ENCODE assay signal across 8 cellular contexts in the genomic region with DNA sequence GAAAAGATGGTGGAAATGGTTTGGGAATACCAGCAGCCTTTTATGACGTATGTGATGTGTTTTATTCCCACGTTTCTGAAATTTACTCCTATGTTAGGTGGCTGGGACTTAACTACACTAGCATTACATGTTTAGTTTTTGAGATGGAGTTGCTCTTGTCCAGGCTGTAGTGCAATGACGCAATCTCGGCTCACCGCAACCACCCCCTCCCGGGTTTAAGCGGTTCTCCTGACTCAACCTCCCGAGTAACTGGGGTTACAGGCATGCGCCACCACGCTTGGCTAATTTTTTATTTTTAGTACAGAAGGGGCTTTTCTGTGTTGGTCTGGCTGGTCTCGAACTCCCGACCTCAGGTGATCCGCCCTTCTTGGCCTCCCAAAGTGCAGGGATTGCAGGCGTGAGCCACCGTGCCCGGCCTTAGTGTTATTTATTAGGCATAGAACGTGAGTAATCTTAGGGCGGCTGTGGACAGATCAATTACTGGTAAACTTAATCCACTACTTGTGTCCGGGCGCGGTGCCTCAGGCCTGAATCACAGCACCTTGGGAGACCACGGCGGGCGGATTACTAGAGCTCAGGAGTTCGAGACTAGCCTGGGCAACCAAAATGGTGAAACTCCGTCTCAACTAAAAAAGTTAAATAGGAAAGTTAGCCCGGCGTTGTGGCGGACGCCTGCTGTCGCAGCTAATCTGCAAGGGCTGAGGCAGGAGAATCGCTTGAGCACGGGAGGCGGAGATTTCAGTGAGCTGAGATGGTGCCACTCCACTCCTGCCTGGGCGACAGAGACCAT.
DNase-seq lines count a peak whose midpoint lies in the region; ATAC-seq, FAIRE-seq and TF ChIP-seq lines count a peak whose summit lies in the region.

No MANE protein-coding gene starts in this region.

- peaks cover 21% of the 10 kb centered on the region for H3K9me3 Mint-ChIP-seq in nephron progenitor cell

- no peak overlapping the region for H3K4me3 Mint-ChIP-seq in nephron progenitor cell

- peaks cover 40% of the 10 kb centered on the region for H3K4me1 Mint-ChIP-seq in nephron progenitor cell

- H3K4me3 ChIP-seq in testis, result peak overlapping the region; percentile 52 to 63

- peaks cover 1% of the 10 kb centered on the region for H3K27me3 ChIP-seq in testis

- intact Hi-C loops in testis (cut with DNase I; ENCODE audit: low total_unique reads), result no loop called here

- no peak for FAIRE-seq in D721Med (lab: Jason Lieb, UNC)

- no peaks in the 10 kb centered on the region for H3K36me3 ChIP-seq in testis (ENCODE audit: low read depth, missing control alignments)

- no peak for TF ChIP-seq POLR2A in testis (IDR thresholded peaks at IDR 0.05)

- 22 to 28% methylated on average over 35 of the region's 35 CpGs for WGBS in testis, 2 donors

- peak overlapping the region; percentile 51 to 87 for H3K27ac ChIP-seq in testis

- TF ChIP-seq CTCF in testis (IDR thresholded peaks at IDR 0.05) (no peak), D721Med (IDR thresholded peaks at IDR 0.05; ENCODE audit: insufficient read depth, missing control alignments) (no peak), nephron progenitor cell (IDR thresholded peaks at IDR 0.05) (no peak)

- peak; percentile 20 for ATAC-seq in GM18907 (IDR thresholded peaks at IDR 0.05; ENCODE audit: unreplicated experiment)
- ATAC-seq in HG03521 (IDR thresholded peaks at IDR 0.05; ENCODE audit: unreplicated experiment), result no peak

- DNase-seq in RPMI7951 (ENCODE audit: low read depth), result peak; percentile 63
- peak; percentile 42 for DNase-seq in brain pericyte (ENCODE audit: low read depth, low spot score)
- DNase-seq in lung microvascular endothelial cell (ENCODE audit: low read depth in 2 of 2), result peak; percentile 36 to 56
- peak; percentile 38 for DNase-seq in testis
- DNase-seq in D721Med (ENCODE audit: insufficient read length, low spot score), result no peak
- DNase-seq in nephron progenitor cell, result no peak

- no peaks in the 10 kb centered on the region for H3K4me1 ChIP-seq in testis

- H3K27me3 Mint-ChIP-seq in nephron progenitor cell (ENCODE audit: low read depth, poor library complexity), result no peaks in the 10 kb centered on the region

- H3K9me3 ChIP-seq in testis, result no peaks in the 10 kb centered on the region

- H3K27ac Mint-ChIP-seq in nephron progenitor cell, result no peak overlapping the region

- H3K36me3 Mint-ChIP-seq in nephron progenitor cell (ENCODE audit: low read depth), result peaks cover 9% of the 10 kb centered on the region

Comparison
In these comparisons a context has a peak if more than half of its experiments do, and no peak if none do; other contexts are left out.
1. DNase-seq: peak in RPMI7951 (single experiment), brain pericyte (single experiment), lung microvascular endothelial cell (2 of 2) and testis (single experiment); none in D721Med (single experiment) and nephron progenitor cell (single experiment).